Comparison of ENCODE assay signal across 8 cellular contexts in genomic region chr2:60554649-60555065, GRCh38. TPM values are rescaled to one million over a fixed set of nuclear protein-coding genes. Genes with fewer than 3 reads are reported as not detected.
DNase-seq lines count a peak whose midpoint lies in the region; ATAC-seq, FAIRE-seq and TF ChIP-seq lines count a peak whose summit lies in the region.

No MANE protein-coding gene starts in this region.

- no peak overlapping the region for H2AFZ ChIP-seq in OCI-LY1 (ENCODE audit: low read length)
- peak overlapping the region; percentile 92 for H2AFZ ChIP-seq in endothelial cell of umbilical vein (ENCODE audit: low read depth, low read length)

- CTCF ChIA-PET in endothelial cell of umbilical vein (lab: Charles Lee), result interaction anchor here (1.0 to 1.6 kb wide), 2 partner anchors 8 to 27 kb away, joined by 4 to 8 read pairs; no protein-coding TSS in a partner anchor

- peaks cover 15% of the 10 kb centered on the region for H3K4me1 Mint-ChIP-seq in nephron

- H3K4me1 ChIP-seq in OCI-LY1 (ENCODE audit: insufficient read depth, low read length, severe bottlenecking), result peaks cover 49% of the 10 kb centered on the region
- peaks cover 19% of the 10 kb centered on the region for H3K4me1 ChIP-seq in endothelial cell of umbilical vein (ENCODE audit: control insufficient read depth, extremely low read depth, insufficient read depth, low read length)

- no peaks in the 10 kb centered on the region; the same call in 1 of the 2 replicates for H3F3A ChIP-seq in OCI-LY1 (ENCODE audit: insufficient read depth, low read length)

- H3K4me2 ChIP-seq in OCI-LY1 (ENCODE audit: low read length), result peak overlapping the region; percentile 96
- H3K4me2 ChIP-seq in endothelial cell of umbilical vein (ENCODE audit: insufficient read depth, low read length), result peak overlapping the region; percentile 92

- no peak for DNase-seq in endothelial cell of umbilical vein (ENCODE audit: low read depth, low spot score)
- no peak for DNase-seq in pons (ENCODE audit: low spot score)
- no peak for DNase-seq in SHP77 (lab: John Stamatoyannopoulos, UW)

- H3K79me2 ChIP-seq in OCI-LY1 (ENCODE audit: insufficient read depth, low read length) (no peaks in the 10 kb centered on the region), endothelial cell of umbilical vein (ENCODE audit: control insufficient read depth, insufficient read depth, low read length) (no peaks in the 10 kb centered on the region)

- no peaks in the 10 kb centered on the region for H3K9me3 Mint-ChIP-seq in nephron

- H3K9me2 ChIP-seq in OCI-LY1 (ENCODE audit: low read depth, low read length), result no peaks in the 10 kb centered on the region

- BruUV-seq in endothelial cell of umbilical vein (replicated peaks; lab: Mats Ljungman, UMichigan), result no TSS peak

- dilution Hi-C loops in endothelial cell of umbilical vein (cut with MboI; ENCODE audit: extremely low pct_ligation_motif_present, low sequenced_read_pairs), result no loop called here

- H3K27me3 Mint-ChIP-seq in nephron (ENCODE audit: low read depth), result peaks cover 55% of the 10 kb centered on the region

- no peaks in the 10 kb centered on the region for H3K9me1 ChIP-seq in endothelial cell of umbilical vein (replicated peaks; ENCODE audit: control insufficient read depth, extremely low read depth, insufficient read depth, low read length)

- H4K20me1 ChIP-seq in OCI-LY1 (ENCODE audit: insufficient read depth, low read length), result no peaks in the 10 kb centered on the region
- no peaks in the 10 kb centered on the region for H4K20me1 ChIP-seq in endothelial cell of umbilical vein (replicated peaks; ENCODE audit: control insufficient read depth, extremely low read depth, insufficient read depth, low read length)

- peak overlapping the region; percentile 94 to 96 (median 95) for H3K4me3 Mint-ChIP-seq in nephron

- H3K4me3 ChIP-seq in OCI-LY1 (ENCODE audit: low read depth, low read length, poor library complexity, severe bottlenecking) (peak overlapping the region; percentile 78), endothelial cell of umbilical vein (replicated peaks in 1 of 3; ENCODE audit: insufficient read depth in 1 of 3, low read depth in 1 of 3, low read length in 3 of 3) (peak overlapping the region; percentile 58 to 86 (median 85))

- H3K27ac Mint-ChIP-seq in nephron, result peak overlapping the region in 2 of 3 experiments; percentile 82 to 86

- TF ChIP-seq CTCF in 22Rv1 (IDR thresholded peaks at IDR 0.05) (no peak), OCI-LY1 (IDR thresholded peaks at IDR 0.05; ENCODE audit: low read length) (no peak), endothelial cell of umbilical vein (IDR thresholded peaks at IDR 0.05; ENCODE audit: extremely low read depth in 1 of 2, insufficient read depth in 1 of 2, low read depth in 1 of 2, low read length in 2 of 2) (no peak), nephron (IDR thresholded peaks at IDR 0.05; ENCODE audit: unreplicated experiment in 3 of 3) (no peak)

- H3K9me3 ChIP-seq in OCI-LY1 (ENCODE audit: low read length), result no peaks in the 10 kb centered on the region
- H3K9me3 ChIP-seq in endothelial cell of umbilical vein (replicated peaks; ENCODE audit: control insufficient read depth, insufficient read depth, low read length), result no peaks in the 10 kb centered on the region

- peak overlapping the region; percentile 29; the same call in 1 of the 2 replicates for H3K27ac ChIP-seq in 22Rv1
- H3K27ac ChIP-seq in OCI-LY1 (ENCODE audit: low read depth, low read length, poor library complexity, severe bottlenecking), result no peak overlapping the region
- H3K27ac ChIP-seq in endothelial cell of umbilical vein (ENCODE audit: insufficient read depth, low read depth, low read length), result no peak overlapping the region

- intact Hi-C loops in endothelial cell of umbilical vein (cut with micrococcal nuclease), result loop anchor here (5.0 kb wide), 2 partner anchors 1772 to 1922 kb away; no protein-coding TSS in a partner anchor

- POLR2A ChIA-PET in endothelial cell of umbilical vein (lab: Charles Lee), result no interaction called here

- peak; percentile 15 for FAIRE-seq in endothelial cell of umbilical vein (lab: Jason Lieb, UNC)

- peak overlapping the region; percentile 43; the same call in 1 of the 2 replicates for H3K9ac ChIP-seq in OCI-LY1 (ENCODE audit: low read length)
- no peak overlapping the region for H3K9ac ChIP-seq in endothelial cell of umbilical vein (replicated peaks; ENCODE audit: extremely low read depth, insufficient read depth, low read length)

- ATAC-seq in GM19035 (IDR thresholded peaks at IDR 0.05; ENCODE audit: unreplicated experiment) (peak; percentile 3), HG02970 (IDR thresholded peaks at IDR 0.05; ENCODE audit: low FRiP score, unreplicated experiment) (no peak)

- no peaks in the 10 kb centered on the region for H3K27me3 ChIP-seq in OCI-LY1 (ENCODE audit: insufficient read depth, low read length)
- peaks cover 46 to 67% of the 10 kb centered on the region in 2 experiments for H3K27me3 ChIP-seq in endothelial cell of umbilical vein (ENCODE audit: control insufficient read depth in 2 of 2, insufficient read depth in 2 of 2, low read length in 2 of 2)

- no peaks in the 10 kb centered on the region for H3K36me3 Mint-ChIP-seq in nephron (ENCODE audit: low read depth)

- no peak for TF ChIP-seq POLR2A in endothelial cell of umbilical vein (IDR thresholded peaks at IDR 0.05; ENCODE audit: low read depth, low read length)

- no peaks in the 10 kb centered on the region for H3K36me3 ChIP-seq in OCI-LY1 (ENCODE audit: insufficient read depth, low read length)
- H3K36me3 ChIP-seq in endothelial cell of umbilical vein (ENCODE audit: control insufficient read depth in 2 of 2, extremely low read depth in 1 of 2, insufficient read depth in 2 of 2, low read length in 2 of 2), result no peaks in the 10 kb centered on the region

TF ChIP-seq in endothelial cell of umbilical vein, 7 proteins besides CTCF, POLR2A, EP300 and RAD21:
- no peak for TF ChIP-seq MAX (IDR thresholded peaks at IDR 0.05; ENCODE audit: insufficient read depth, insufficient read length)
- no peak for TF ChIP-seq MYC (IDR thresholded peaks at IDR 0.05; ENCODE audit: low read depth, low read length)
- TF ChIP-seq EZH2 (IDR thresholded peaks at IDR 0.05; ENCODE audit: borderline replicate concordance, low read depth, low read length, severe bottlenecking), result peak; percentile 3

RNA-seq across cellular contexts. Expression of gene BCL11A, which starts 1.2 kb away (rescaled TPM):
- total RNA-seq in endothelial cell of umbilical vein, result 0.88 and 0.92 TPM in 2 replicates
- polyA plus RNA-seq in endothelial cell of umbilical vein, result 0.12 and 0.16 TPM in 2 replicates
- polyA plus RNA-seq in endothelial cell of umbilical vein (2011; cell fraction: cytosol; rRNA removed), result 0.11 and 0.26 TPM in 2 replicates
- polyA plus RNA-seq in endothelial cell of umbilical vein (2011; cell fraction: nucleus; rRNA removed), result 0.99 and 1.2 TPM in 2 replicates
- polyA plus RNA-seq in endothelial cell of umbilical vein (2012), result 1.0 and 1.4 TPM in 2 replicates
- polyA minus RNA-seq in endothelial cell of umbilical vein, result 0.29 and 0.66 TPM in 2 replicates
- not detected for polyA minus RNA-seq in endothelial cell of umbilical vein (2011; cell fraction: cytosol; rRNA and poly(A)+ RNA removed)
- 1.4 and 1.5 TPM in 2 replicates for polyA minus RNA-seq in endothelial cell of umbilical vein (2011; cell fraction: nucleus; rRNA and poly(A)+ RNA removed)
